ENCODE assay signal across 15 cellular contexts in genomic region chr5:158153508-158153907, GRCh38.
DNase-seq lines count a peak whose midpoint lies in the region; ATAC-seq and TF ChIP-seq lines count a peak whose summit lies in the region.
"Had no signal": no experiment of that assay in that cellular context is flagged by ENCODE, and none has a peak within 500 bp of the region (broad histone marks: within the 10 kb centered on the region; RNA-seq: fewer than 3 reads in every experiment).

No MANE protein-coding gene starts in this region.

- H3K4me3 Mint-ChIP-seq in chondrocyte (ENCODE audit: unreplicated experiment) = no peak overlapping the region
- H3K4me3 Mint-ChIP-seq: CD14-positive monocyte; CD4-positive, alpha-beta memory T cell had no signal

- DNase-seq in NCI-H1092 treated with DMSO at 0.1 percent for 48 hours (lab: John Stamatoyannopoulos, UW) (peak; percentile 22), NCI-H1092 (lab: John Stamatoyannopoulos, UW) (no peak), chondrocyte (ENCODE audit: low spot score) (no peak), right lobe of liver (peak in 1 of 3 donors; percentile 57), AG08396 (ENCODE audit: low spot score) (no peak), lower lobe of right lung (no peak)
- DNase-seq: CD4-positive, alpha-beta memory T cell; DMS79 treated with DMSO at 0.1 percent for 48 hours; GF-D8 had no signal

- peak; percentile 22 for TF ChIP-seq CTCF in chondrocyte (IDR thresholded peaks at IDR 0.05)
- no peak for TF ChIP-seq CTCF in right lobe of liver (IDR thresholded peaks at IDR 0.05)
- TF ChIP-seq CTCF in lower lobe of right lung (IDR thresholded peaks at IDR 0.05) = no peak

- no peak overlapping the region for H3K27ac Mint-ChIP-seq in chondrocyte (ENCODE audit: unreplicated experiment)
- H3K27ac Mint-ChIP-seq: CD14-positive monocyte; CD4-positive, alpha-beta memory T cell had no signal

- no peaks in the 10 kb centered on the region for H3K36me3 ChIP-seq in right lobe of liver
- no peaks in the 10 kb centered on the region for H3K36me3 ChIP-seq in lower lobe of right lung
- H3K36me3 ChIP-seq: BLaER1, HAP-1 had no signal

- H3K27ac ChIP-seq in right lobe of liver = peak overlapping the region in 1 of 3 donors; percentile 4
- no peak overlapping the region for H3K27ac ChIP-seq in lower lobe of right lung
- H3K27ac ChIP-seq: 22Rv1, A549, BLaER1 had no signal

- peaks cover 15% of the 10 kb centered on the region for H3K4me1 Mint-ChIP-seq in chondrocyte (ENCODE audit: low read depth)
- H3K4me1 Mint-ChIP-seq: CD14-positive monocyte; CD4-positive, alpha-beta memory T cell had no signal

- H3K27me3 ChIP-seq in right lobe of liver (no peaks in the 10 kb centered on the region), lower lobe of right lung (ENCODE audit: low read depth) (no peaks in the 10 kb centered on the region)
- H3K27me3 ChIP-seq: BLaER1 had no signal

- WGBS in right lobe of liver (ENCODE audit: insufficient coverage, low coverage, low lambda C conversion rate, missing lambda C conversion rate) = 13% methylated on average over 3 of the region's 3 CpGs

- H3K4me3 ChIP-seq in right lobe of liver (no peak overlapping the region), lower lobe of right lung (no peak overlapping the region)
- H3K4me3 ChIP-seq: A549, BLaER1, HAP-1 had no signal

- peaks cover 2% of the 10 kb centered on the region for H3K9me3 Mint-ChIP-seq in chondrocyte (ENCODE audit: low read depth)

- no peak for TF ChIP-seq POLR2A in right lobe of liver (IDR thresholded peaks at IDR 0.05)

- no peaks in the 10 kb centered on the region for H3K9me3 ChIP-seq in right lobe of liver
- no peaks in the 10 kb centered on the region for H3K9me3 ChIP-seq in lower lobe of right lung
- H3K9me3 ChIP-seq: A549, HAP-1 had no signal

- peak; percentile 89 to 94 (median 92) for ATAC-seq in right lobe of liver
- no peak for ATAC-seq in HG02642 (IDR thresholded peaks at IDR 0.05; ENCODE audit: poor library complexity, unreplicated experiment)
- ATAC-seq in lower lobe of right lung = no peak

- no peaks in the 10 kb centered on the region for H3K36me3 Mint-ChIP-seq in chondrocyte (ENCODE audit: low read depth)
- H3K36me3 Mint-ChIP-seq: CD14-positive monocyte; CD4-positive, alpha-beta memory T cell had no signal

- intact Hi-C loops in right lobe of liver (cut with DNase I) = no loop called here
- intact Hi-C loops in lower lobe of right lung (cut with DNase I) = no loop called here

- peaks cover 0 to 10% (median 5%) of the 10 kb centered on the region in 4 donors for H3K4me1 ChIP-seq in right lobe of liver
- H3K4me1 ChIP-seq in lower lobe of right lung = no peaks in the 10 kb centered on the region
- H3K4me1 ChIP-seq: A549, HAP-1 had no signal

- H3K27me3 Mint-ChIP-seq in chondrocyte (ENCODE audit: low read depth) = no peaks in the 10 kb centered on the region

Comparison
In these comparisons a context has a peak if more than half of its experiments do, and no peak if none do; other contexts are left out.
1. ATAC-seq: peak in right lobe of liver (4 of 4); none in HG02642 (single experiment) and lower lobe of right lung (0 of 2).